Comparison of ENCODE assay signal across 25 cellular contexts in the genomic region with DNA sequence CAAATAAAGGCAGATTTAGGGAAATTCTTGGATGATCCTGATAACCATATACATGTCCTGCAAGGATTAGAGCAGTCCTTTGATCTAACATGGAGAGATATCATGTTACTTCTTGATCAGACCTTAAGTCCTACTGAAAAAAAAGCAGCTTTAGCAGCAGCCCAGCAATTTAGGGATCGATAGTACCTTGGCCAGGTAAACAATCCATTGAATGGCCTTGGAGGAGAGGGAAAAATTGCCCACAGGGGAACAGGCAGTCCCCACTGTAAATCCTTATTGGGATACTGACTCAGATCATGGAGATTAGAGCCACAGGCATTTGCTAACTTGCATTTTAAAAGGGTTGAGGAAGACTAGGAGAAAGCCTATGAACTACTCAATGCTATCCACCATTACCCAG. TPM values are rescaled to one million over a fixed set of nuclear protein-coding genes. Genes with fewer than 3 reads are reported as not detected.
DNase-seq lines count a peak whose midpoint lies in the region; ATAC-seq, FAIRE-seq and TF ChIP-seq lines count a peak whose summit lies in the region.
"Had no signal": no experiment of that assay in that cellular context is flagged by ENCODE, and none has a peak within 500 bp of the region (broad histone marks: within the 10 kb centered on the region; RNA-seq: fewer than 3 reads in every experiment).

No MANE protein-coding gene starts in this region.

- no CpG with 5 or more reads among the region's 1 CpG for WGBS in H9 (ENCODE audit: extremely low coverage, insufficient read length, low lambda C conversion rate)
- WGBS in HepG2 (ENCODE audit: low lambda C conversion rate) = 0% methylated on average over 1 of the region's 1 CpG
- WGBS in trophoblast cell (ENCODE audit: extremely low coverage, insufficient coverage, insufficient read length) = no CpG with 5 or more reads among the region's 1 CpG

- POLR2A ChIA-PET in Caco-2 (lab: Charles Lee) = no interaction called here
- POLR2A ChIA-PET in HepG2 (lab: Yijun Ruan, JAX) = no interaction called here

- DNase-seq in Caco-2 (no peak), H9 (no peak), HepG2 (ENCODE audit: low spot score) (no peak), trophoblast cell (no peak), NCI-H2171 (lab: John Stamatoyannopoulos, UW) (no peak), MG63 (no peak)
- no peak for DNase-seq in stimulated activated CD4-positive, alpha-beta T cell treated with anti-CD3 and anti-CD28 coated beads, Interleukin-4, amount 100 ng/mL, for 1 hour
- DNase-seq: 8988T; ACHN; AML-193; BE2C; Calu3; CD4-positive, alpha-beta T cell; CD8-positive, alpha-beta memory T cell; DMS53; DMS79 treated with DMSO at 0.1 percent for 48 hours; HFFc6 had no signal

- H2BK120ac ChIP-seq in H9 (ENCODE audit: low read depth, low read length, poor library complexity, severe bottlenecking) = no peak overlapping the region
- H2BK120ac ChIP-seq in trophoblast cell (ENCODE audit: insufficient read depth, low read length, poor library complexity) = no peak overlapping the region

- H2BK12ac ChIP-seq in H9 (ENCODE audit: insufficient read length, low read depth, low read length) (no peak overlapping the region), trophoblast cell (ENCODE audit: low read length) (no peak overlapping the region)

- H4K91ac ChIP-seq in H9 (ENCODE audit: insufficient read length, low read depth, low read length) (no peak overlapping the region), trophoblast cell (ENCODE audit: low read depth, low read length) (peak overlapping the region; percentile 61)

- no peak overlapping the region for H3K56ac ChIP-seq in H9 (ENCODE audit: insufficient read length, low read depth, low read length)

- H3K36me3 Mint-ChIP-seq in Caco-2 (ENCODE audit: insufficient read depth, unreplicated experiment) = peaks cover 6% of the 10 kb centered on the region
- no peaks in the 10 kb centered on the region for H3K36me3 Mint-ChIP-seq in H9 (ENCODE audit: insufficient read depth in 1 of 3, low read depth in 3 of 3)
- H3K36me3 Mint-ChIP-seq: CD14-positive monocyte; CD8-positive, alpha-beta memory T cell had no signal

- H3K23me2 ChIP-seq in H9 (ENCODE audit: insufficient read length, low read depth, low read length, poor library complexity, severe bottlenecking) = no peaks in the 10 kb centered on the region

- H2BK15ac ChIP-seq in H9 (ENCODE audit: low read depth, low read length) = no peak overlapping the region

- no peak for FAIRE-seq in HepG2 (lab: Jason Lieb, UNC)
- FAIRE-seq: A549, G401.6, GM12892 had no signal

- intact Hi-C loops in Caco-2 (cut with micrococcal nuclease; ENCODE audit: unreplicated experiment) = no loop called here
- intact Hi-C loops in HepG2 (cut with micrococcal nuclease; ENCODE audit: unreplicated experiment) = no loop called here

- H3K4me1 ChIP-seq in Caco-2 (peaks cover 68% of the 10 kb centered on the region), H9 (ENCODE audit: insufficient read depth, low read length) (no peaks in the 10 kb centered on the region), HepG2 (ENCODE audit: insufficient read depth, low read length) (0 out of 2 replicates have a peak, but pooled peaks cover 7% of the 10 kb centered on the region), trophoblast cell (ENCODE audit: control insufficient read depth in 1 of 2, insufficient read depth in 2 of 2, low read length in 2 of 2) (peaks cover 18 to 33% of the 10 kb centered on the region in 2 experiments)
- H3K4me1 ChIP-seq: A549; BE2C; BLaER1 treated with 17β-estradiol and CSF1 and Interleukin-3, amounts not matched to agents 10 nM and 100 nM; HAP-1 had no signal

- TF ChIP-seq RAD21 in HepG2 (CRISPR knock-in tag; IDR thresholded peaks at IDR 0.05) = no peak

- H3K79me2 ChIP-seq in H9 (ENCODE audit: insufficient read depth, low read length) = no peaks in the 10 kb centered on the region
- H3K79me2 ChIP-seq in HepG2 (ENCODE audit: insufficient read depth, low read length) = no peaks in the 10 kb centered on the region
- H3K79me2 ChIP-seq in trophoblast cell (ENCODE audit: control insufficient read depth, insufficient read depth, low read length, poor library complexity) = peaks cover 1% of the 10 kb centered on the region

- no peak overlapping the region for H4K12ac ChIP-seq in trophoblast cell (ENCODE audit: low read depth, low read length)

- H3K27ac Mint-ChIP-seq in Caco-2 (ENCODE audit: unreplicated experiment) (peak overlapping the region; percentile 65), H9 (peak overlapping the region in 2 of 3 experiments; percentile 65 to 76; a peak in 5 of 7 replicates)
- H3K27ac Mint-ChIP-seq: CD14-positive monocyte; CD4-positive, alpha-beta T cell; GM23338; HFFc6 had no signal

- H2BK5ac ChIP-seq in H9 (ENCODE audit: insufficient read length, low read length) = no peak overlapping the region
- H2BK5ac ChIP-seq in trophoblast cell (ENCODE audit: low read depth, low read length, poor library complexity) = no peak overlapping the region

- TF ChIP-seq EP300 in HepG2 (IDR thresholded peaks at IDR 0.05; ENCODE audit: low read depth in 2 of 2, low read length in 2 of 2) (no peak), HepG2 (CRISPR knock-in tag; IDR thresholded peaks at IDR 0.05; ENCODE audit: borderline replicate concordance) (no peak)

- no peak overlapping the region for H3K14ac ChIP-seq in H9 (ENCODE audit: insufficient read depth, low read length)
- H3K14ac ChIP-seq in trophoblast cell (ENCODE audit: low read length) = no peak overlapping the region

- no peak overlapping the region for H2AFZ ChIP-seq in H9 (ENCODE audit: low read length)
- H2AFZ ChIP-seq in HepG2 (ENCODE audit: low read length) = no peak overlapping the region
- no peak overlapping the region for H2AFZ ChIP-seq in trophoblast cell (ENCODE audit: insufficient read depth, low read length, poor library complexity)
- H2AFZ ChIP-seq: GM23338 had no signal

- H3K9me3 Mint-ChIP-seq in Caco-2 (ENCODE audit: unreplicated experiment) = no peaks in the 10 kb centered on the region
- H3K9me3 Mint-ChIP-seq in H9 = no peaks in the 10 kb centered on the region; a peak in 1 of 5 replicates
- H3K9me3 Mint-ChIP-seq: CD14-positive monocyte; CD4-positive, alpha-beta T cell; HFFc6 had no signal

- no peak overlapping the region for H3K4ac ChIP-seq in H9 (ENCODE audit: low read depth, low read length)
- no peak overlapping the region for H3K4ac ChIP-seq in trophoblast cell (ENCODE audit: low read depth, low read length)

- H3K79me1 ChIP-seq in H9 (ENCODE audit: insufficient read depth, low read depth, low read length, poor library complexity, severe bottlenecking) (no peaks in the 10 kb centered on the region), trophoblast cell (ENCODE audit: low read length) (peaks cover 14% of the 10 kb centered on the region)

- H3K4me3 ChIP-seq in Caco-2 (ENCODE audit: low read depth, low read length) (no peak overlapping the region), HepG2 (replicated peaks in 1 of 3; ENCODE audit: insufficient read depth in 1 of 3, low read depth in 2 of 3, low read length in 3 of 3) (no peak overlapping the region), trophoblast cell (ENCODE audit: low read depth, low read length) (no peak overlapping the region), MG63 (no peak overlapping the region)
- H3K4me3 ChIP-seq: A549; BLaER1 treated with 17β-estradiol and CSF1 and Interleukin-3, amounts not matched to agents 10 nM and 100 nM; GM23338; HAP-1 had no signal

- no peaks in the 10 kb centered on the region for H4K20me1 ChIP-seq in H9 (ENCODE audit: control insufficient read depth, insufficient read depth, insufficient read length)
- no peaks in the 10 kb centered on the region for H4K20me1 ChIP-seq in HepG2 (ENCODE audit: insufficient read depth, low read length)
- H4K20me1 ChIP-seq: BLaER1 treated with 17β-estradiol and CSF1 and Interleukin-3, amounts not matched to agents 10 nM and 100 nM had no signal

- peaks cover 60% of the 10 kb centered on the region for H3K4me1 Mint-ChIP-seq in Caco-2 (ENCODE audit: low read depth, unreplicated experiment)
- H3K4me1 Mint-ChIP-seq in H9 = peaks cover 10 to 11% of the 10 kb centered on the region in 2 experiments
- H3K4me1 Mint-ChIP-seq: CD14-positive monocyte; CD8-positive, alpha-beta memory T cell had no signal

- no peak overlapping the region for H4K5ac ChIP-seq in H9 (ENCODE audit: insufficient read length, low read depth, low read length)

- ATAC-seq in HepG2 (no peak), GM19452 (IDR thresholded peaks at IDR 0.05; ENCODE audit: unreplicated experiment) (no peak)
- ATAC-seq: A549, GM23338 had no signal

- H3K4me2 ChIP-seq in H9 (ENCODE audit: insufficient read depth, insufficient read length, low read length) (no peak overlapping the region), HepG2 (ENCODE audit: low read depth, low read length) (no peak overlapping the region), trophoblast cell (ENCODE audit: low read length) (no peak overlapping the region)
- H3K4me2 ChIP-seq: A549; BLaER1 treated with 17β-estradiol and CSF1 and Interleukin-3, amounts not matched to agents 10 nM and 100 nM; GM23338 had no signal

- H3K27ac ChIP-seq in H9 (ENCODE audit: insufficient read length, low read depth, low read length) (no peak overlapping the region), HepG2 (ENCODE audit: extremely low read length, insufficient read depth, low read length) (no peak overlapping the region), trophoblast cell (ENCODE audit: low read depth, low read length) (no peak overlapping the region)
- H3K27ac ChIP-seq: A549; BLaER1 treated with 17β-estradiol and CSF1 and Interleukin-3, amounts not matched to agents 10 nM and 100 nM had no signal

- no peaks in the 10 kb centered on the region for H3K27me3 Mint-ChIP-seq in Caco-2 (ENCODE audit: insufficient read depth, unreplicated experiment)
- no peaks in the 10 kb centered on the region for H3K27me3 Mint-ChIP-seq in H9 (ENCODE audit: low read depth)
- H3K27me3 Mint-ChIP-seq: CD4-positive, alpha-beta T cell had no signal

- H3K9ac ChIP-seq in H9 (ENCODE audit: extremely low read depth, insufficient read length, low read length) (no peak overlapping the region), HepG2 (ENCODE audit: insufficient read depth, low read depth, low read length) (no peak overlapping the region), trophoblast cell (ENCODE audit: low read length) (no peak overlapping the region)
- H3K9ac ChIP-seq: BLaER1 treated with 17β-estradiol and CSF1 and Interleukin-3, amounts not matched to agents 10 nM and 100 nM had no signal

- no peak overlapping the region for H3T11ph ChIP-seq in H9 (ENCODE audit: low read length)

- TF ChIP-seq CTCF in Caco-2 (IDR thresholded peaks at IDR 0.05; ENCODE audit: insufficient read depth in 1 of 2, low read depth in 1 of 2, low read length in 1 of 2, severe bottlenecking in 1 of 2, unreplicated experiment in 1 of 2) (no peak), H9 (conservative IDR thresholded peaks at IDR 0.05) (no peak), HepG2 (CRISPR knock-in tag; IDR thresholded peaks at IDR 0.05) (no peak)

- no peak overlapping the region for H3K23ac ChIP-seq in H9 (ENCODE audit: insufficient read length, low read depth, low read length)
- H3K23ac ChIP-seq in trophoblast cell (ENCODE audit: low read length) = no peak overlapping the region

- no peak overlapping the region for H4K8ac ChIP-seq in H9 (replicated peaks; ENCODE audit: insufficient read length, low read depth, low read length)
- H4K8ac ChIP-seq in trophoblast cell (ENCODE audit: low read depth, low read length) = no peak overlapping the region

- H2AK5ac ChIP-seq in H9 (ENCODE audit: insufficient read length, low read length) (no peak overlapping the region), trophoblast cell (ENCODE audit: low read length) (no peak overlapping the region)

- H3K9me3 ChIP-seq in Caco-2 (peaks cover 1% of the 10 kb centered on the region; the same call in 1 of the 2 replicates), H9 (ENCODE audit: control insufficient read depth, low read depth, low read length) (no peaks in the 10 kb centered on the region), HepG2 (ENCODE audit: low read length) (no peaks in the 10 kb centered on the region), trophoblast cell (ENCODE audit: insufficient read depth, low read depth, low read length) (no peaks in the 10 kb centered on the region), MG63 (no peaks in the 10 kb centered on the region)
- H3K9me3 ChIP-seq: A549; BE2C; BLaER1 treated with 17β-estradiol and CSF1 and Interleukin-3, amounts not matched to agents 10 nM and 100 nM; HAP-1 had no signal

- H3K4me3 Mint-ChIP-seq in Caco-2 (ENCODE audit: unreplicated experiment) (no peak overlapping the region), H9 (no peak overlapping the region)
- H3K4me3 Mint-ChIP-seq: CD14-positive monocyte; CD4-positive, alpha-beta T cell; CD8-positive, alpha-beta memory T cell; GM23338; HFFc6 had no signal

- no peaks in the 10 kb centered on the region for H3K36me3 ChIP-seq in Caco-2 (ENCODE audit: control insufficient read depth, insufficient read depth, low read length)
- no peaks in the 10 kb centered on the region for H3K36me3 ChIP-seq in HepG2 (replicated peaks in 1 of 2; ENCODE audit: control insufficient read depth in 1 of 2, insufficient read depth in 2 of 2, low read length in 2 of 2)
- H3K36me3 ChIP-seq in trophoblast cell (ENCODE audit: control insufficient read depth in 1 of 2, insufficient read depth in 2 of 2, low read length in 2 of 2) = no peaks in the 10 kb centered on the region
- no peaks in the 10 kb centered on the region for H3K36me3 ChIP-seq in MG63
- H3K36me3 ChIP-seq: BE2C; BLaER1 treated with 17β-estradiol and CSF1 and Interleukin-3, amounts not matched to agents 10 nM and 100 nM; HAP-1 had no signal

- CTCF ChIA-PET in Caco-2 (lab: Charles Lee) = interaction anchor here (0.6 kb wide), 1 partner anchor 91 kb away, joined by 3 read pairs; no protein-coding TSS in a partner anchor
- CTCF ChIA-PET in HepG2 (lab: Yijun Ruan, JAX; ENCODE audit: low intra/inter-chr PET ratio, low total read pairs) = no interaction called here

- no peaks in the 10 kb centered on the region for H3K27me3 ChIP-seq in Caco-2 (replicated peaks; ENCODE audit: control insufficient read depth, insufficient read depth, low read length)
- H3K27me3 ChIP-seq in H9 (ENCODE audit: insufficient read depth, low read length) = no peaks in the 10 kb centered on the region
- no peaks in the 10 kb centered on the region for H3K27me3 ChIP-seq in HepG2 (ENCODE audit: control insufficient read depth in 1 of 2, insufficient read depth in 2 of 2, low read length in 2 of 2)
- no peaks in the 10 kb centered on the region for H3K27me3 ChIP-seq in trophoblast cell (ENCODE audit: insufficient read depth, low read length)
- H3K27me3 ChIP-seq in MG63 = no peaks in the 10 kb centered on the region
- H3K27me3 ChIP-seq: BE2C; BLaER1 treated with 17β-estradiol and CSF1 and Interleukin-3, amounts not matched to agents 10 nM and 100 nM had no signal

- H3K18ac ChIP-seq in H9 (ENCODE audit: insufficient read length, low read depth, low read length) (no peak overlapping the region), trophoblast cell (ENCODE audit: low read length) (no peak overlapping the region)

- no TSS peak for BruUV-seq in Caco-2 (replicated peaks; lab: Mats Ljungman, UMichigan)
- BruUV-seq in HepG2 (replicated peaks; lab: Mats Ljungman, UMichigan) = no TSS peak

- no peak overlapping the region for H2BK20ac ChIP-seq in H9 (ENCODE audit: low read depth, low read length, poor library complexity, severe bottlenecking)

- TF ChIP-seq POLR2A in HepG2 (IDR thresholded peaks at IDR 0.05; ENCODE audit: insufficient read depth in 1 of 2, low read depth in 2 of 2, low read length in 2 of 2) = no peak

- in situ Hi-C loops in HepG2 (cut with HindIII; ENCODE audit: extremely low pct_ligation_motif_present, low pct_unique_long_range_greater_than_20kb) = no loop called here

RNA-seq across cellular contexts. Expression of a gene that starts 47.8 kb away (rescaled TPM):
- 400 and 432 TPM in 2 replicates for total RNA-seq in Caco-2 (2022)
- 6.3 and 6.9 TPM in 2 replicates for total RNA-seq in H9 (2021)
- 0.20 and 0.28 TPM in 2 replicates for total RNA-seq in HepG2 (2016; rRNA removed; fragmentation: Illumina TruSeq; extraction: Trizol)
- total RNA-seq in HepG2 (2016; cell fraction: cytosol; rRNA removed; fragmentation: Illumina TruSeq; extraction: Trizol; ENCODE audit: low read depth) = 0.51 TPM in 1 of 2 replicates, not detected in the other
- total RNA-seq in HepG2 (2016; cell fraction: insoluble cytoplasmic fraction; rRNA removed; fragmentation: Illumina TruSeq; extraction: Trizol) = 0.17 and 0.18 TPM in 2 replicates
- 0.06 and 0.10 TPM in 2 replicates for total RNA-seq in HepG2 (2016; cell fraction: membrane; rRNA removed; fragmentation: Illumina TruSeq; extraction: Trizol)
- total RNA-seq in HepG2 (2016; cell fraction: nucleus; rRNA removed; fragmentation: Illumina TruSeq; extraction: Trizol) = 0.25 TPM in 1 of 2 replicates, not detected in the other
- 0.21 and 0.30 TPM in 2 replicates for polyA plus RNA-seq in HepG2 (2011; rRNA removed)
- 0.13 and 0.24 TPM in 2 replicates for polyA plus RNA-seq in HepG2 (2011; cell fraction: cytosol; rRNA removed)
- not detected in 2 replicates for polyA plus RNA-seq in HepG2 (2011; cell fraction: nucleus; rRNA removed)
- 0.51 and 0.57 TPM in 2 replicates for polyA plus RNA-seq in HepG2 (2012)
- polyA plus RNA-seq in HepG2 (2016; cell fraction: cytosol; fragmentation: Illumina TruSeq; extraction: Trizol; ENCODE audit: low read depth) = 0.05 TPM in 1 of 2 replicates, not detected in the other
- polyA plus RNA-seq in HepG2 (2016; cell fraction: insoluble cytoplasmic fraction; fragmentation: Illumina TruSeq; extraction: Trizol; ENCODE audit: low read depth) = 0.11 TPM in 1 of 2 replicates, not detected in the other
- polyA plus RNA-seq in HepG2 (2016; cell fraction: membrane; fragmentation: Illumina TruSeq; extraction: Trizol; ENCODE audit: low read depth) = 0.19 and 0.20 TPM in 2 replicates
- 0.70 TPM in 1 of 2 replicates, not detected in the other for polyA plus RNA-seq in HepG2 (2016; cell fraction: nucleus; fragmentation: Illumina TruSeq; extraction: Trizol; ENCODE audit: insufficient read depth, low read depth)
- 0.32 and 515 TPM in 2 replicates for polyA minus RNA-seq in HepG2 (2011; rRNA and poly(A)+ RNA removed; ENCODE audit: low replicate concordance)
- polyA minus RNA-seq in HepG2 (2011; cell fraction: cytosol; rRNA and poly(A)+ RNA removed) = 0.89 and 0.97 TPM in 2 replicates
- polyA minus RNA-seq in HepG2 (2011; cell fraction: nucleus; rRNA and poly(A)+ RNA removed) = 0.37 and 1.2 TPM in 2 replicates
- polyA plus RNA-seq in trophoblast cell (2013) = 180 and 185 TPM in 2 replicates
- total RNA-seq in MG63 (2014; rRNA removed; shearing (Covaris generic); ENCODE audit: low replicate concordance) = 19.9 and 37.4 TPM in 2 replicates

Comparison
In these comparisons a context has a peak if more than half of its experiments do, and no peak if none do; other contexts are left out.
1. RNA of a gene that starts 47.8 kb away (total RNA-seq): 400 to 432 TPM in Caco-2; 19.9 to 37.4 TPM in MG63, 6.3 to 6.9 TPM in H9 and 0.06 to 0.51 TPM in HepG2; every median in the first group is over 10 times any median in the second.